ENCODE assay signal across 18 cellular contexts in genomic region chr9:127886401-127886972, GRCh38. TPM values are rescaled to one million over a fixed set of nuclear protein-coding genes. Genes with fewer than 3 reads are reported as not detected.
A peak's percentile ranks its signal among the peaks of the same experiment; 100 is the strongest.
DNase-seq lines count a peak whose midpoint lies in the region; ATAC-seq, FAIRE-seq and TF ChIP-seq lines count a peak whose summit lies in the region.
"Had no signal": no experiment of that assay in that cellular context is flagged by ENCODE, and none has a peak within 500 bp of the region (broad histone marks: within the 10 kb centered on the region; RNA-seq: fewer than 3 reads in every experiment).

No MANE protein-coding gene starts in this region.

- H3K36me3 ChIP-seq in CD4-positive, alpha-beta memory T cell (ENCODE audit: insufficient read depth, low read length): peaks cover 43% of the 10 kb centered on the region
- H3K36me3 ChIP-seq in HCT116 (ENCODE audit: control insufficient read depth in 1 of 2, insufficient read depth in 2 of 2, low read length in 2 of 2) (peaks cover 7 to 29% of the 10 kb centered on the region in 2 experiments), GM12878 (ENCODE audit: control insufficient read depth in 2 of 2, insufficient read depth in 2 of 2, low read length in 1 of 2) (peaks cover 4 to 9% of the 10 kb centered on the region in 2 experiments; a peak in 3 of 4 replicates), neural progenitor cell (no peaks in the 10 kb centered on the region), esophagus squamous epithelium (peaks cover 21 to 78% (median 36%) of the 10 kb centered on the region in 3 donors)

- no peak for TF ChIP-seq POLR2A in HCT116 (IDR thresholded peaks at IDR 0.05; ENCODE audit: borderline replicate concordance, extremely low read depth, insufficient read depth, insufficient read length)
- TF ChIP-seq POLR2A in GM12878 (IDR thresholded peaks at IDR 0.05; ENCODE audit: low read depth, low read length): no peak
- TF ChIP-seq POLR2A in esophagus squamous epithelium (IDR thresholded peaks at IDR 0.05): no peak

- peaks cover 0 to 20% (median 13%) of the 10 kb centered on the region in 4 donors for H3K4me1 Mint-ChIP-seq in CD4-positive, alpha-beta memory T cell
- H3K4me1 Mint-ChIP-seq in neural progenitor cell: peaks cover 23% of the 10 kb centered on the region
- H3K4me1 Mint-ChIP-seq in activated CD8-positive, alpha-beta T cell treated with anti-CD3 and anti-CD28 coated beads, Interleukin-2, amount 10 ng/mL, durations not matched to agents 7 days and 5 days (ENCODE audit: low read depth): peaks cover 9% of the 10 kb centered on the region

- no peak overlapping the region for H3K9ac ChIP-seq in HCT116 (ENCODE audit: low read length)
- H3K9ac ChIP-seq in GM12878 (ENCODE audit: control insufficient read depth, insufficient read depth, low read length): no peak overlapping the region
- H3K9ac ChIP-seq in neural progenitor cell: no peak overlapping the region

- peaks cover 24 to 65% of the 10 kb centered on the region in 2 donors for H3K36me3 Mint-ChIP-seq in CD4-positive, alpha-beta memory T cell
- H3K36me3 Mint-ChIP-seq in neural progenitor cell: peaks cover 12% of the 10 kb centered on the region
- H3K36me3 Mint-ChIP-seq in activated CD8-positive, alpha-beta T cell treated with anti-CD3 and anti-CD28 coated beads, Interleukin-2, amount 10 ng/mL, durations not matched to agents 7 days and 5 days (ENCODE audit: low read depth): peaks cover 49% of the 10 kb centered on the region

- H3K4me2 ChIP-seq in HCT116 (ENCODE audit: low read length) (no peak overlapping the region), GM12878 (ENCODE audit: control insufficient read depth, insufficient read depth) (no peak overlapping the region), neural progenitor cell (no peak overlapping the region)

- ATAC-seq in HCT116 (peak; percentile 68), GM12878 (no peak)
- ATAC-seq in activated CD8-positive, alpha-beta T cell treated with anti-CD3 and anti-CD28 coated beads, Interleukin-2, amount 10 ng/mL, durations not matched to agents 7 days and 5 days: no peak

- H4K20me1 ChIP-seq in HCT116 (ENCODE audit: insufficient read depth): no peaks in the 10 kb centered on the region
- H4K20me1 ChIP-seq in GM12878 (ENCODE audit: control insufficient read depth, insufficient read depth): no peaks in the 10 kb centered on the region
- peaks cover 8% of the 10 kb centered on the region for H4K20me1 ChIP-seq in neural progenitor cell (ENCODE audit: low read depth)

- CTCF ChIA-PET in CD4-positive, alpha-beta memory T cell (lab: Charles Lee; ENCODE audit: partially characterized antibody): no interaction called here
- CTCF ChIA-PET in HCT116 (lab: Charles Lee) (no interaction called here), GM12878 (lab: Yijun Ruan, JAX) (interaction anchor here (1.3 to 1.6 kb wide), 2 partner anchors 56 to 152 kb away, joined by 4 to 5 read pairs; partner anchors contain the start of gene TOR2A)
- CTCF ChIA-PET in activated CD8-positive, alpha-beta T cell treated with anti-CD3 and anti-CD28 coated beads, Interleukin-2, amount 10 ng/mL, durations not matched to agents 7 days and 5 days (lab: Charles Lee): interaction anchor here (1.4 to 1.5 kb wide), 3 partner anchors 16 to 35 kb away, joined by 3 to 4 read pairs (median 3); no protein-coding TSS in a partner anchor

- H3K27me3 ChIP-seq in CD4-positive, alpha-beta memory T cell (ENCODE audit: insufficient read depth, low read length): no peaks in the 10 kb centered on the region
- H3K27me3 ChIP-seq in HCT116 (ENCODE audit: insufficient read depth, low read length) (no peaks in the 10 kb centered on the region), GM12878 (replicated peaks in 1 of 2; ENCODE audit: control insufficient read depth in 2 of 2, insufficient read depth in 2 of 2, low read length in 1 of 2) (no peaks in the 10 kb centered on the region), neural progenitor cell (no peaks in the 10 kb centered on the region), esophagus squamous epithelium (no peaks in the 10 kb centered on the region)

- in situ Hi-C loops in GM12878 (cut with MboI): no loop called here

- H2AFZ ChIP-seq in HCT116 (ENCODE audit: low read depth, low read length, poor library complexity, severe bottlenecking) (no peak overlapping the region), GM12878 (ENCODE audit: control insufficient read depth, low read depth, low read length) (no peak overlapping the region), neural progenitor cell (replicated peaks) (no peak overlapping the region)

- POLR2A ChIA-PET in CD4-positive, alpha-beta memory T cell (lab: Charles Lee; ENCODE audit: partially characterized antibody): interaction anchor here (1.5 kb wide), 1 partner anchor 18 kb away, joined by 5 read pairs; no protein-coding TSS in a partner anchor
- POLR2A ChIA-PET in HCT116 (lab: Charles Lee): no interaction called here
- POLR2A ChIA-PET in GM12878 (lab: Charles Lee): interaction anchor here (0.6 to 0.9 kb wide), 4 partner anchors 8 to 160 kb away, joined by 3 to 4 read pairs (median 3); no protein-coding TSS in a partner anchor
- POLR2A ChIA-PET in activated CD8-positive, alpha-beta T cell treated with anti-CD3 and anti-CD28 coated beads, Interleukin-2, amount 10 ng/mL, durations not matched to agents 7 days and 5 days (lab: Charles Lee): interaction anchor here (1.4 kb wide), 1 partner anchor 30 kb away, joined by 4 read pairs; the partner anchor contains the start of gene ST6GALNAC4

- no peak overlapping the region for H3K27ac ChIP-seq in CD4-positive, alpha-beta memory T cell (ENCODE audit: low read depth, low read length)
- H3K27ac ChIP-seq in HCT116 (ENCODE audit: low read depth, low read length): no peak overlapping the region
- H3K27ac ChIP-seq in GM12878 (ENCODE audit: control insufficient read depth, insufficient read depth): no peak overlapping the region
- no peak overlapping the region for H3K27ac ChIP-seq in neural progenitor cell
- no peak overlapping the region for H3K27ac ChIP-seq in esophagus squamous epithelium

- 95% methylated on average over 18 of the region's 18 CpGs for WGBS in GM12878 (ENCODE audit: insufficient coverage, insufficient replicate concordance, low lambda C conversion rate, missing lambda C conversion rate)
- 92 to 100% methylated on average over 4 to 15 of the region's 18 CpGs for WGBS in esophagus squamous epithelium, 2 donors

- TF ChIP-seq CTCF in HCT116 (IDR thresholded peaks at IDR 0.05 in 2 of 3, conservative IDR thresholded peaks at IDR 0.05 in 1 of 3; ENCODE audit: borderline replicate concordance in 1 of 3, insufficient read depth in 1 of 3, low read depth in 2 of 3, low read length in 2 of 3) (no peak), GM12878 (IDR thresholded peaks at IDR 0.05 in 2 of 3, conservative IDR thresholded peaks at IDR 0.05 in 1 of 3; ENCODE audit: control insufficient read depth in 2 of 3, extremely low read depth in 1 of 3, insufficient read depth in 1 of 3, low read depth in 3 of 3, low read length in 3 of 3) (no peak), neural progenitor cell (IDR thresholded peaks at IDR 0.05) (no peak), esophagus squamous epithelium (IDR thresholded peaks at IDR 0.05) (no peak)

- peaks cover 10% of the 10 kb centered on the region for H3F3A ChIP-seq in neural progenitor cell (ENCODE audit: low read depth)

- no peak overlapping the region for H3K4me3 Mint-ChIP-seq in CD4-positive, alpha-beta memory T cell
- H3K4me3 Mint-ChIP-seq in neural progenitor cell: peak overlapping the region; percentile 13
- H3K4me3 Mint-ChIP-seq in activated CD8-positive, alpha-beta T cell treated with anti-CD3 and anti-CD28 coated beads, Interleukin-2, amount 10 ng/mL, durations not matched to agents 7 days and 5 days: no peak overlapping the region
- H3K4me3 Mint-ChIP-seq: activated B cell treated with CpG ODN at 0.5 μM for 24 hours had no signal

- RAD21 ChIA-PET in HCT116 (lab: Charles Lee; ENCODE audit: low non-redundant PET in 1 of 2, low total read pairs in 2 of 2, uncharacterized antibody in 2 of 2, unreplicated experiment in 2 of 2): no interaction called here
- RAD21 ChIA-PET in GM12878 (lab: Charles Lee; ENCODE audit: unreplicated experiment): interaction anchor here (1.5 kb wide), 1 partner anchor 152 kb away, joined by 3 read pairs; the partner anchor contains the start of gene TOR2A

- no peak for FAIRE-seq in GM12878 (lab: Jason Lieb, UNC)
- FAIRE-seq: endothelial cell of umbilical vein had no signal

- no peak overlapping the region for H3K4me3 ChIP-seq in CD4-positive, alpha-beta memory T cell (ENCODE audit: low read length in 2 of 2)
- H3K4me3 ChIP-seq in HCT116 (replicated peaks in 1 of 2; ENCODE audit: low read depth in 1 of 2, low read length in 2 of 2): no peak overlapping the region
- no peak overlapping the region for H3K4me3 ChIP-seq in GM12878
- H3K4me3 ChIP-seq in neural progenitor cell: no peak overlapping the region
- H3K4me3 ChIP-seq in esophagus squamous epithelium: no peak overlapping the region

- H3K4me1 ChIP-seq in CD4-positive, alpha-beta memory T cell (ENCODE audit: insufficient read depth, low read length): no peaks in the 10 kb centered on the region
- peaks cover 18 to 23% of the 10 kb centered on the region in 2 experiments; a peak in 3 of 4 replicates for H3K4me1 ChIP-seq in HCT116 (ENCODE audit: control insufficient read depth in 1 of 2, insufficient read depth in 2 of 2, low read length in 2 of 2)
- no peaks in the 10 kb centered on the region; the same call in 1 of the 2 replicates for H3K4me1 ChIP-seq in GM12878 (ENCODE audit: control insufficient read depth, insufficient read depth, low read length)
- peaks cover 5% of the 10 kb centered on the region for H3K4me1 ChIP-seq in neural progenitor cell
- peaks cover 0 to 25% (median 5%) of the 10 kb centered on the region in 3 donors for H3K4me1 ChIP-seq in esophagus squamous epithelium

- no peaks in the 10 kb centered on the region for H3K9me3 Mint-ChIP-seq in CD4-positive, alpha-beta memory T cell
- no peaks in the 10 kb centered on the region for H3K9me3 Mint-ChIP-seq in neural progenitor cell
- H3K9me3 Mint-ChIP-seq in activated CD8-positive, alpha-beta T cell treated with anti-CD3 and anti-CD28 coated beads, Interleukin-2, amount 10 ng/mL, durations not matched to agents 7 days and 5 days (ENCODE audit: insufficient read depth): no peaks in the 10 kb centered on the region
- H3K9me3 Mint-ChIP-seq: activated B cell treated with CpG ODN at 0.5 μM for 24 hours had no signal

- TF ChIP-seq EP300 in GM12878 (IDR thresholded peaks at IDR 0.05; ENCODE audit: borderline replicate concordance in 1 of 2, control insufficient read depth in 1 of 2, low read depth in 2 of 2, low read length in 2 of 2): no peak

- TF ChIP-seq RAD21 in HCT116 (IDR thresholded peaks at IDR 0.05; ENCODE audit: low read depth) (no peak), GM12878 (IDR thresholded peaks at IDR 0.05; ENCODE audit: insufficient read depth, low read depth, low read length) (no peak)

- no peaks in the 10 kb centered on the region for H3K9me3 ChIP-seq in CD4-positive, alpha-beta memory T cell (ENCODE audit: control insufficient read depth in 1 of 2, low read length in 2 of 2)
- no peaks in the 10 kb centered on the region for H3K9me3 ChIP-seq in HCT116 (ENCODE audit: control insufficient read depth in 1 of 2, insufficient read depth in 1 of 2, low read depth in 1 of 2, low read length in 2 of 2)
- H3K9me3 ChIP-seq in GM12878 (replicated peaks; ENCODE audit: control insufficient read depth, insufficient read depth, low read length): no peaks in the 10 kb centered on the region
- H3K9me3 ChIP-seq in neural progenitor cell (ENCODE audit: low read depth): no peaks in the 10 kb centered on the region
- H3K9me3 ChIP-seq in esophagus squamous epithelium: no peaks in the 10 kb centered on the region

- SMC1A ChIA-PET in GM12878 (lab: Charles Lee; ENCODE audit: uncharacterized antibody, unreplicated experiment): no interaction called here

- H3K9me2 ChIP-seq in HCT116 (ENCODE audit: insufficient read depth): no peaks in the 10 kb centered on the region

- BruUV-seq in HCT116 (replicated peaks; lab: Mats Ljungman, UMichigan): no TSS peak
- BruUV-seq in GM12878 (replicated peaks; lab: Mats Ljungman, UMichigan): no TSS peak

- H3K79me2 ChIP-seq in HCT116 (ENCODE audit: insufficient read depth, low read length) (no peaks in the 10 kb centered on the region), GM12878 (ENCODE audit: control insufficient read depth, insufficient read depth, low read length) (no peaks in the 10 kb centered on the region), neural progenitor cell (ENCODE audit: low read depth) (no peaks in the 10 kb centered on the region)

- peak in 1 of 5 donors; percentile 5 for DNase-seq in CD4-positive, alpha-beta memory T cell
- DNase-seq in HCT116 (ENCODE audit: low read depth, low spot score) (no peak), GM12878 (ENCODE audit: low read depth, low spot score) (no peak), neural progenitor cell (ENCODE audit: low spot score) (no peak), esophagus squamous epithelium (lab: John Stamatoyannopoulos, UW) (no peak), retina (no peak)
- DNase-seq in activated T-cell treated with anti-CD3 and anti-CD28 coated beads, Interleukin-2, amount 50 U/mL, for 48 hours: no peak
- DNase-seq in activated CD8-positive, alpha-beta T cell treated with anti-CD3 and anti-CD28 coated beads, Interleukin-2, amount 10 ng/mL, durations not matched to agents 7 days and 5 days: no peak
- DNase-seq: activated B cell treated with CpG ODN at 0.5 μM for 24 hours; activated CD8-positive, alpha-beta memory T cell treated with anti-CD3 and anti-CD28 coated beads, Interleukin-2, amount 50 U/mL, for 48 hours; caudate nucleus; glutamatergic neuron; GOT3; KBM-7; NCI-H1417; NCI-H226; trophoblast cell had no signal

- no peaks in the 10 kb centered on the region for H3K27me3 Mint-ChIP-seq in CD4-positive, alpha-beta memory T cell
- H3K27me3 Mint-ChIP-seq in neural progenitor cell (ENCODE audit: insufficient read depth, low read depth): peaks cover 2% of the 10 kb centered on the region
- no peaks in the 10 kb centered on the region for H3K27me3 Mint-ChIP-seq in activated CD8-positive, alpha-beta T cell treated with anti-CD3 and anti-CD28 coated beads, Interleukin-2, amount 10 ng/mL, durations not matched to agents 7 days and 5 days (ENCODE audit: low read depth)
- H3K27me3 Mint-ChIP-seq: activated B cell treated with CpG ODN at 0.5 μM for 24 hours had no signal

- intact Hi-C loops in CD4-positive, alpha-beta memory T cell (cut with micrococcal nuclease): no loop called here
- intact Hi-C loops in HCT116 (cut with micrococcal nuclease): no loop called here
- intact Hi-C loops in GM12878 (cut with micrococcal nuclease; ENCODE audit: unreplicated experiment): no loop called here
- intact Hi-C loops in esophagus squamous epithelium (cut with DNase I): no loop called here

- peak overlapping the region in 4 of 7 donors; percentile 12 to 57 (median 26) for H3K27ac Mint-ChIP-seq in CD4-positive, alpha-beta memory T cell
- H3K27ac Mint-ChIP-seq in neural progenitor cell: no peak overlapping the region
- H3K27ac Mint-ChIP-seq in activated CD8-positive, alpha-beta T cell treated with anti-CD3 and anti-CD28 coated beads, Interleukin-2, amount 10 ng/mL, durations not matched to agents 7 days and 5 days: no peak overlapping the region
- H3K27ac Mint-ChIP-seq: activated B cell treated with CpG ODN at 0.5 μM for 24 hours had no signal

RNA-seq across cellular contexts. Expression of gene AK1, which starts 9.0 kb away (rescaled TPM):
- 10 to 100 TPM; 58.1 to 62.7 TPM for total RNA-seq in CD4-positive, alpha-beta memory T cell
- polyA plus RNA-seq in CD4-positive, alpha-beta memory T cell: under 1 TPM in 1 of 2 donors, not detected in 1; 0.53 TPM
- 61.1 TPM for total RNA-seq in HCT116 (2021; ENCODE audit: unreplicated experiment)
- 70.6 and 74.2 TPM in 2 replicates for polyA plus RNA-seq in HCT116 (2012)
- total RNA-seq in GM12878 (2013; cell fraction: nucleolus; rRNA removed): 1.8 and 2.4 TPM in 2 replicates
- 0.87 and 3.1 TPM in 2 replicates for total RNA-seq in GM12878 (2014; rRNA removed)
- 0.14 and 1.8 TPM in 2 replicates for total RNA-seq in GM12878 (2014; rRNA removed; fragmentation: Illumina TruSeq; extraction: Trizol)
- total RNA-seq in GM12878 (2021): 2.1 and 2.2 TPM in 2 replicates
- 1.8 TPM for polyA plus RNA-seq in GM12878 (2011; ENCODE audit: low read depth)
- 0.98 and 1.8 TPM in 2 replicates for polyA plus RNA-seq in GM12878 (2011; rRNA removed)
- 2.5 and 3.1 TPM in 2 replicates for polyA plus RNA-seq in GM12878 (2011; cell fraction: cytosol; rRNA removed)
- polyA plus RNA-seq in GM12878 (2011; cell fraction: nucleus; rRNA removed): 21.6 and 27.7 TPM in 2 replicates
- 5.1 and 8.4 TPM in 2 replicates for polyA plus RNA-seq in GM12878 (2012)
- 1.3 and 1.8 TPM in 2 replicates for polyA plus RNA-seq in GM12878 (2014; fragmentation: Illumina TruSeq; extraction: Trizol)
- polyA plus RNA-seq in GM12878 (2014; fragmentation: Nextera tagmentation; extraction: Ambion mirVana): 1 to 10 TPM in 1 of 2 experiments, under 1 TPM in 1; 0.23 to 1.4 TPM
- polyA plus RNA-seq in GM12878 (2014; rRNA removed): 2.1 and 4.7 TPM in 2 replicates
- polyA plus RNA-seq in GM12878 (2016; fragmentation: Nextera tagmentation; extraction: Ambion mirVana): 1 to 10 TPM; 1.4 to 2.2 TPM
- polyA minus RNA-seq in GM12878 (2011; rRNA and poly(A)+ RNA removed): 0.29 and 0.88 TPM in 2 replicates
- polyA minus RNA-seq in GM12878 (2011; cell fraction: cytosol; rRNA and poly(A)+ RNA removed): 3.3 and 6.0 TPM in 2 replicates
- polyA minus RNA-seq in GM12878 (2011; cell fraction: nucleus; rRNA and poly(A)+ RNA removed): 0.24 and 0.67 TPM in 2 replicates
- total RNA-seq in neural progenitor cell (ENCODE audit: low replicate concordance): 20.5 and 25.6 TPM in 2 replicates
- total RNA-seq in esophagus squamous epithelium: 10 to 100 TPM; 11.1 to 36.1 (median 26.8) TPM
- total RNA-seq in activated CD8-positive, alpha-beta T cell treated with anti-CD3 and anti-CD28 coated beads, Interleukin-2, amount 10 ng/mL, durations not matched to agents 7 days and 5 days: 10 to 100 TPM; 22.4 to 30.4 TPM

RNA-seq across cellular contexts. Expression of gene ST6GALNAC6, which starts 12.9 kb away (rescaled TPM):
- 100 to 1,000 TPM; 125 to 127 TPM for total RNA-seq in CD4-positive, alpha-beta memory T cell
- 10 to 100 TPM; 45.2 to 45.6 TPM for polyA plus RNA-seq in CD4-positive, alpha-beta memory T cell
- total RNA-seq in HCT116 (2021; ENCODE audit: unreplicated experiment) (24.5 TPM), GM12878 (2014; rRNA removed) (22.6 and 27.0 TPM in 2 replicates), GM12878 (2014; rRNA removed; fragmentation: Illumina TruSeq; extraction: Trizol) (16.0 and 17.6 TPM in 2 replicates), GM12878 (2021) (21.1 and 23.2 TPM in 2 replicates), neural progenitor cell (ENCODE audit: low replicate concordance) (14.3 and 42.7 TPM in 2 replicates), esophagus squamous epithelium (10 to 100 TPM; 14.5 to 69.4 (median 26.1) TPM)
- polyA plus RNA-seq in HCT116 (2012): 22.9 and 25.0 TPM in 2 replicates
- 55.6 and 55.9 TPM in 2 replicates for total RNA-seq in GM12878 (2013; cell fraction: nucleolus; rRNA removed)
- polyA plus RNA-seq in GM12878 (2011; ENCODE audit: low read depth): 9.5 TPM
- polyA plus RNA-seq in GM12878 (2011; rRNA removed) (13.9 and 24.6 TPM in 2 replicates), GM12878 (2014; fragmentation: Illumina TruSeq; extraction: Trizol) (7.2 and 16.1 TPM in 2 replicates), GM12878 (2014; fragmentation: Nextera tagmentation; extraction: Ambion mirVana) (under 1 TPM; 0.40 to 0.48 TPM), GM12878 (2014; rRNA removed) (24.0 and 24.7 TPM in 2 replicates), GM12878 (2016; fragmentation: Nextera tagmentation; extraction: Ambion mirVana) (10 to 100 TPM; 12.6 to 12.7 TPM)
- polyA plus RNA-seq in GM12878 (2011; cell fraction: cytosol; rRNA removed): 28.4 and 35.1 TPM in 2 replicates
- 55.5 and 94.2 TPM in 2 replicates for polyA plus RNA-seq in GM12878 (2011; cell fraction: nucleus; rRNA removed)
- polyA plus RNA-seq in GM12878 (2012): 19.0 and 22.5 TPM in 2 replicates
- polyA minus RNA-seq in GM12878 (2011; rRNA and poly(A)+ RNA removed): 20.8 and 26.1 TPM in 2 replicates
- 4.7 and 8.0 TPM in 2 replicates for polyA minus RNA-seq in GM12878 (2011; cell fraction: cytosol; rRNA and poly(A)+ RNA removed)
- 12.1 and 16.7 TPM in 2 replicates for polyA minus RNA-seq in GM12878 (2011; cell fraction: nucleus; rRNA and poly(A)+ RNA removed)
- 10 to 100 TPM; 68.6 to 77.6 TPM for total RNA-seq in activated CD8-positive, alpha-beta T cell treated with anti-CD3 and anti-CD28 coated beads, Interleukin-2, amount 10 ng/mL, durations not matched to agents 7 days and 5 days

RNA-seq across cellular contexts. Expression of gene ST6GALNAC4, which starts 30.4 kb away (rescaled TPM):
- 10 to 100 TPM; 35.7 to 38.1 TPM for total RNA-seq in CD4-positive, alpha-beta memory T cell
- polyA plus RNA-seq in CD4-positive, alpha-beta memory T cell: 10 to 100 TPM; 10.2 to 18.5 TPM
- total RNA-seq in HCT116 (2021; ENCODE audit: unreplicated experiment) (49.4 TPM), GM12878 (2014; rRNA removed) (48.3 and 57.4 TPM in 2 replicates), GM12878 (2014; rRNA removed; fragmentation: Illumina TruSeq; extraction: Trizol) (20.7 and 23.7 TPM in 2 replicates), GM12878 (2021) (56.1 and 64.1 TPM in 2 replicates), neural progenitor cell (ENCODE audit: low replicate concordance) (5.5 and 11.1 TPM in 2 replicates), esophagus squamous epithelium (10 to 100 TPM; 12.5 to 33.0 (median 23.8) TPM)
- 45.7 and 58.2 TPM in 2 replicates for polyA plus RNA-seq in HCT116 (2012)
- 98.4 and 112 TPM in 2 replicates for total RNA-seq in GM12878 (2013; cell fraction: nucleolus; rRNA removed)
- 11.8 TPM for polyA plus RNA-seq in GM12878 (2011; ENCODE audit: low read depth)
- polyA plus RNA-seq in GM12878 (2011; rRNA removed) (6.9 and 16.4 TPM in 2 replicates), GM12878 (2014; fragmentation: Illumina TruSeq; extraction: Trizol) (3.0 and 13.5 TPM in 2 replicates), GM12878 (2014; fragmentation: Nextera tagmentation; extraction: Ambion mirVana) (1 to 10 TPM; 4.2 to 6.6 TPM), GM12878 (2014; rRNA removed) (63.2 and 68.1 TPM in 2 replicates), GM12878 (2016; fragmentation: Nextera tagmentation; extraction: Ambion mirVana) (10 to 100 TPM; 46.7 to 49.9 TPM)
- polyA plus RNA-seq in GM12878 (2011; cell fraction: cytosol; rRNA removed): 38.1 and 52.2 TPM in 2 replicates
- polyA plus RNA-seq in GM12878 (2011; cell fraction: nucleus; rRNA removed): 59.2 and 59.5 TPM in 2 replicates
- polyA plus RNA-seq in GM12878 (2012): 40.4 and 47.8 TPM in 2 replicates
- 23.9 and 54.0 TPM in 2 replicates for polyA minus RNA-seq in GM12878 (2011; rRNA and poly(A)+ RNA removed)
- polyA minus RNA-seq in GM12878 (2011; cell fraction: cytosol; rRNA and poly(A)+ RNA removed): 25.1 and 31.3 TPM in 2 replicates
- polyA minus RNA-seq in GM12878 (2011; cell fraction: nucleus; rRNA and poly(A)+ RNA removed): 27.2 and 51.5 TPM in 2 replicates
- 10 to 100 TPM; 37.0 to 39.7 TPM for total RNA-seq in activated CD8-positive, alpha-beta T cell treated with anti-CD3 and anti-CD28 coated beads, Interleukin-2, amount 10 ng/mL, durations not matched to agents 7 days and 5 days

RNA-seq across cellular contexts. Expression of gene ENG, which starts 32.0 kb away (rescaled TPM):
- total RNA-seq in CD4-positive, alpha-beta memory T cell: 10 to 100 TPM; 13.7 to 13.8 TPM
- polyA plus RNA-seq in CD4-positive, alpha-beta memory T cell: 1 to 10 TPM; 2.0 to 4.2 TPM
- total RNA-seq in HCT116 (2021; ENCODE audit: unreplicated experiment) (0.76 TPM), GM12878 (2014; rRNA removed) (0.60 and 0.79 TPM in 2 replicates), GM12878 (2014; rRNA removed; fragmentation: Illumina TruSeq; extraction: Trizol) (0.64 and 1.0 TPM in 2 replicates), GM12878 (2021) (9.1 and 10.1 TPM in 2 replicates), neural progenitor cell (ENCODE audit: low replicate concordance) (0.19 TPM in 1 of 2 replicates, not detected in the other), esophagus squamous epithelium (10 to 100 TPM in 3 of 4 donors, 1 to 10 TPM in 1; 7.2 to 32.8 (median 18.0) TPM)
- 2.2 and 3.6 TPM in 2 replicates for polyA plus RNA-seq in HCT116 (2012)
- 4.0 and 5.4 TPM in 2 replicates for total RNA-seq in GM12878 (2013; cell fraction: nucleolus; rRNA removed)
- 1.8 TPM for polyA plus RNA-seq in GM12878 (2011; ENCODE audit: low read depth)
- polyA plus RNA-seq in GM12878 (2011; rRNA removed) (0.16 and 0.18 TPM in 2 replicates), GM12878 (2014; fragmentation: Illumina TruSeq; extraction: Trizol) (0.98 and 3.0 TPM in 2 replicates), GM12878 (2014; fragmentation: Nextera tagmentation; extraction: Ambion mirVana) (under 1 TPM; 0.14 to 0.24 TPM), GM12878 (2014; rRNA removed) (3.3 and 4.2 TPM in 2 replicates), GM12878 (2016; fragmentation: Nextera tagmentation; extraction: Ambion mirVana) (1 to 10 TPM; 4.2 to 5.0 TPM)
- polyA plus RNA-seq in GM12878 (2011; cell fraction: cytosol; rRNA removed): 0.37 and 0.43 TPM in 2 replicates
- polyA plus RNA-seq in GM12878 (2011; cell fraction: nucleus; rRNA removed): 1.2 and 1.6 TPM in 2 replicates
- polyA plus RNA-seq in GM12878 (2012): 4.8 and 5.9 TPM in 2 replicates
- polyA minus RNA-seq in GM12878 (2011; rRNA and poly(A)+ RNA removed): 0.15 and 0.41 TPM in 2 replicates
- 1.2 and 2.0 TPM in 2 replicates for polyA minus RNA-seq in GM12878 (2011; cell fraction: cytosol; rRNA and poly(A)+ RNA removed)
- polyA minus RNA-seq in GM12878 (2011; cell fraction: nucleus; rRNA and poly(A)+ RNA removed): 0.12 and 0.67 TPM in 2 replicates
- 10 to 100 TPM; 22.9 to 24.3 TPM for total RNA-seq in activated CD8-positive, alpha-beta T cell treated with anti-CD3 and anti-CD28 coated beads, Interleukin-2, amount 10 ng/mL, durations not matched to agents 7 days and 5 days

RNA-seq across cellular contexts. Expression of gene PIP5KL1, which starts 44.1 kb away (rescaled TPM):
- 1 to 10 TPM in 1 of 2 experiments, under 1 TPM in 1; 0.72 to 1.8 TPM for total RNA-seq in CD4-positive, alpha-beta memory T cell
- polyA plus RNA-seq in CD4-positive, alpha-beta memory T cell: under 1 TPM; 0.26 to 0.79 TPM
- 37.6 TPM for total RNA-seq in HCT116 (2021; ENCODE audit: unreplicated experiment)
- polyA plus RNA-seq in HCT116 (2012): 35.7 and 36.0 TPM in 2 replicates
- 1.9 and 2.0 TPM in 2 replicates for total RNA-seq in GM12878 (2013; cell fraction: nucleolus; rRNA removed)
- 0.40 TPM in 1 of 2 replicates, not detected in the other for total RNA-seq in GM12878 (2014; rRNA removed)
- 0.14 and 0.22 TPM in 2 replicates for total RNA-seq in GM12878 (2014; rRNA removed; fragmentation: Illumina TruSeq; extraction: Trizol)
- 0.32 and 0.64 TPM in 2 replicates for total RNA-seq in GM12878 (2021)
- 0.41 TPM for polyA plus RNA-seq in GM12878 (2011; ENCODE audit: low read depth)
- polyA plus RNA-seq in GM12878 (2011; rRNA removed): 0.12 and 0.50 TPM in 2 replicates
- polyA plus RNA-seq in GM12878 (2011; cell fraction: cytosol; rRNA removed): 0.34 and 0.52 TPM in 2 replicates
- polyA plus RNA-seq in GM12878 (2011; cell fraction: nucleus; rRNA removed): 2.2 and 3.0 TPM in 2 replicates
- polyA plus RNA-seq in GM12878 (2012): 0.60 and 1.1 TPM in 2 replicates
- polyA plus RNA-seq in GM12878 (2014; fragmentation: Illumina TruSeq; extraction: Trizol): 0.04 TPM in 1 of 2 replicates, not detected in the other
- not detected for polyA plus RNA-seq in GM12878 (2014; fragmentation: Nextera tagmentation; extraction: Ambion mirVana)
- 0.55 and 0.67 TPM in 2 replicates for polyA plus RNA-seq in GM12878 (2014; rRNA removed)
- under 1 TPM; 0.11 to 0.47 TPM for polyA plus RNA-seq in GM12878 (2016; fragmentation: Nextera tagmentation; extraction: Ambion mirVana)
- 0.10 TPM in 1 of 2 replicates, not detected in the other for polyA minus RNA-seq in GM12878 (2011; rRNA and poly(A)+ RNA removed)
- not detected in 2 replicates for polyA minus RNA-seq in GM12878 (2011; cell fraction: cytosol; rRNA and poly(A)+ RNA removed)
- polyA minus RNA-seq in GM12878 (2011; cell fraction: nucleus; rRNA and poly(A)+ RNA removed): 0.57 and 0.85 TPM in 2 replicates
- total RNA-seq in neural progenitor cell (ENCODE audit: low replicate concordance): 1.4 and 8.8 TPM in 2 replicates
- 1 to 10 TPM in 3 of 4 donors, not detected in 1; 3.1 to 4.6 (median 3.6) TPM for total RNA-seq in esophagus squamous epithelium
- 1 to 10 TPM; 2.6 to 2.7 TPM for total RNA-seq in activated CD8-positive, alpha-beta T cell treated with anti-CD3 and anti-CD28 coated beads, Interleukin-2, amount 10 ng/mL, durations not matched to agents 7 days and 5 days

Comparison
In these comparisons a context has a peak if more than half of its experiments do, and no peak if none do; other contexts are left out.
1. H3K27ac Mint-ChIP-seq: peak in CD4-positive, alpha-beta memory T cell (4 of 7); none in neural progenitor cell (single experiment) and activated CD8-positive, alpha-beta T cell treated with anti-CD3 and anti-CD28 coated beads, Interleukin-2, amount 10 ng/mL, durations not matched to agents 7 days and 5 days (single experiment).
2. CTCF ChIA-PET loops: an anchor here in GM12878 (1.3 to 1.6 kb wide) and activated CD8-positive, alpha-beta T cell treated with anti-CD3 and anti-CD28 coated beads, Interleukin-2, amount 10 ng/mL, durations not matched to agents 7 days and 5 days (1.4 to 1.5 kb wide); none called in CD4-positive, alpha-beta memory T cell and HCT116.